In the genomic region with DNA sequence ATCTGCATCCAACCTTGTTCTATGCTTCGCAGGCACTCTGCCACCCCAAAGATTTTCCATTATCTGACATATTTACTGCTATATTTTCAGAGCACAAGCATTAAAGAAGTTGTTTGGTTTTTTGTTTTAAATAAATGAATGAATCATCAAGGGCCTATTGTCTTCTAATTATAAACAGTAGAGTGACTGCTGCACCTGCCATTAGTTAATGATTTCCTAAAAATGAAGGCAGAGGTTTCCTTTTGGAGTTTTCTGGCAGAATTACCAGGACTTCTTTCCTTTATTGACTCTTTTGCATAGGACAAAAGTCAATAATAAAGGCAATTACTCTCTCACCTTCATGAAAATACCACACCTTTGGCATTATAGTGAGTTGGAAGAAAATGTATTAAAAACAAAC, we compare ENCODE assay signal across 24 cellular contexts.
"Had no signal": no experiment of that assay in that cellular context is flagged by ENCODE, and none has a peak within 500 bp of the region (broad histone marks: within the 10 kb centered on the region; RNA-seq: fewer than 3 reads in every experiment).

No MANE protein-coding gene starts in this region.

- ATAC-seq: activated naive CD4-positive, alpha-beta T cell treated with anti-CD3 and anti-CD28 coated beads, Interleukin-2, amount 50 U/mL, for 72 hours; activated naive CD8-positive, alpha-beta T cell treated with anti-CD3 and anti-CD28 coated beads, Interleukin-2, amount 50 U/mL, for 24 hours; activated T-cell treated with anti-CD3 and anti-CD28 coated beads, Interleukin-2, amount 50 U/mL, for 4 hours; body of pancreas; SK-N-SH treated with all-trans-retinoic acid at 6 μM for 48 hours; T-helper 17 cell had no signal

- H3K9me3 ChIP-seq: SJSA1 had no signal

- H3K4me1 ChIP-seq: ascending aorta, SJSA1 had no signal

- H3K4me3 Mint-ChIP-seq: activated B cell treated with CpG ODN at 0.5 μM for 24 hours; activated CD4-positive, alpha-beta memory T cell treated with anti-CD3 and anti-CD28 coated beads for 36 hours; activated CD4-positive, alpha-beta T cell treated with anti-CD3 and anti-CD28 coated beads, Interleukin-2, amount 10 ng/mL, durations not matched to agents 7 days and 5 days; activated naive CD8-positive, alpha-beta T cell treated with anti-CD3 and anti-CD28 coated beads, Interleukin-2, amount 50 U/mL, for 24 hours; activated T-cell treated with anti-CD3 and anti-CD28 coated beads, Interleukin-2, amount 50 U/mL, for 4 hours; T-helper 17 cell had no signal

- H3K36me3 ChIP-seq: ascending aorta, Peyer's patch, SJSA1 had no signal

- H3K27me3 Mint-ChIP-seq: activated B cell treated with CpG ODN at 0.5 μM for 24 hours; activated CD4-positive, alpha-beta memory T cell treated with anti-CD3 and anti-CD28 coated beads for 36 hours; activated CD4-positive, alpha-beta T cell treated with anti-CD3 and anti-CD28 coated beads, Interleukin-2, amount 10 ng/mL, durations not matched to agents 7 days and 5 days; activated naive CD8-positive, alpha-beta T cell treated with anti-CD3 and anti-CD28 coated beads, Interleukin-2, amount 50 U/mL, for 24 hours; T-helper 17 cell had no signal

- H3K27ac Mint-ChIP-seq: activated B cell treated with CpG ODN at 0.5 μM for 24 hours; activated CD4-positive, alpha-beta memory T cell treated with anti-CD3 and anti-CD28 coated beads for 36 hours; activated CD4-positive, alpha-beta T cell treated with anti-CD3 and anti-CD28 coated beads, Interleukin-2, amount 10 ng/mL, durations not matched to agents 7 days and 5 days; activated naive CD4-positive, alpha-beta T cell treated with anti-CD3 and anti-CD28 coated beads, Interleukin-2, amount 50 U/mL, for 72 hours; activated naive CD8-positive, alpha-beta T cell treated with anti-CD3 and anti-CD28 coated beads, Interleukin-2, amount 50 U/mL, for 24 hours; T-helper 17 cell had no signal

- H3K4me3 ChIP-seq: ascending aorta, body of pancreas, Peyer's patch, SJSA1 had no signal

- H3K4me1 Mint-ChIP-seq: activated B cell treated with CpG ODN at 0.5 μM for 24 hours; activated CD4-positive, alpha-beta T cell treated with anti-CD3 and anti-CD28 coated beads, Interleukin-2, amount 10 ng/mL, durations not matched to agents 7 days and 5 days; activated naive CD8-positive, alpha-beta T cell treated with anti-CD3 and anti-CD28 coated beads, Interleukin-2, amount 50 U/mL, for 24 hours; T-helper 17 cell had no signal

- DNase-seq: activated B cell treated with CpG ODN at 0.5 μM for 24 hours; activated CD4-positive, alpha-beta memory T cell treated with anti-CD3 and anti-CD28 coated beads for 36 hours; activated CD4-positive, alpha-beta T cell treated with anti-CD3 and anti-CD28 coated beads, Interleukin-2, amount 10 ng/mL, durations not matched to agents 7 days and 5 days; activated CD8-positive, alpha-beta memory T cell treated with anti-CD3 and anti-CD28 coated beads for 24 hours; activated effector memory CD4-positive, alpha-beta T cell treated with anti-CD3 and anti-CD28 coated beads, Interleukin-2, amount 50 U/mL, for 16 hours; activated naive CD4-positive, alpha-beta T cell treated with Interleukin-2 at 50 U/mL for 16 hours; activated naive CD8-positive, alpha-beta T cell treated with anti-CD3 and anti-CD28 coated beads, Interleukin-2, amount 50 U/mL, for 24 hours; activated T-cell treated with anti-CD3 and anti-CD28 coated beads, Interleukin-2, amount 50 U/mL, for 4 hours; amniotic stem cell; body of pancreas; central memory CD4-positive, alpha-beta T cell; NCI-H1048; NCI-H1930; NCI-H2171; NCI-H226; NCI-H526; Peyer's patch; Right ventricle myocardium superior; T-helper 17 cell; T-helper 9 cell had no signal
